Comparison of ENCODE assay signal across 1 cellular context in genomic region chr13:74134777-74135305, GRCh38.
TF ChIP-seq lines count a peak whose summit lies in the region.

No MANE protein-coding gene starts in this region.

TF ChIP-seq in GM12878, 131 proteins besides CTCF, POLR2A, EP300 and RAD21 (continued from another document):
- TF ChIP-seq E2F8 (IDR thresholded peaks at IDR 0.05; ENCODE audit: low read depth, partially characterized antibody) (no peak), TAF1 (IDR thresholded peaks at IDR 0.05; ENCODE audit: borderline replicate concordance, low read depth, low read length) (no peak), ZNF384 (IDR thresholded peaks at IDR 0.05; ENCODE audit: borderline replicate concordance, low read depth, low read length) (no peak), DPF2 (IDR thresholded peaks at IDR 0.05) (peak; percentile 66; the same call in 1 of the 2 replicates), HSF1 (IDR thresholded peaks at IDR 0.05; ENCODE audit: low read depth, low read length) (no peak), ZSCAN29 (IDR thresholded peaks at IDR 0.05) (no peak), SIN3A (IDR thresholded peaks at IDR 0.05; ENCODE audit: low read depth, low read length) (0 out of 2 replicates have a peak, but pooled peaks have one; percentile 8), SMARCA5 (IDR thresholded peaks at IDR 0.05) (no peak), YY1 (IDR thresholded peaks at IDR 0.05; ENCODE audit: low read depth, low read length) (0 out of 2 replicates have a peak, but pooled peaks have one; percentile 13), SUPT20H (IDR thresholded peaks at IDR 0.05; ENCODE audit: borderline replicate concordance, control insufficient read depth, low read depth, low read length) (no peak), EGR1 (IDR thresholded peaks at IDR 0.05; ENCODE audit: borderline replicate concordance in 1 of 2, low read depth in 2 of 2, low read length in 2 of 2) (peak in 1 of 2 experiments; percentile 50; a peak in 1 of 3 replicates), ZNF687 (IDR thresholded peaks at IDR 0.05) (peak; percentile 28; the same call in 1 of the 2 replicates), TARDBP (IDR thresholded peaks at IDR 0.05; ENCODE audit: borderline replicate concordance) (no peak), NKRF (conservative IDR thresholded peaks at IDR 0.05) (peak; percentile 68), RFX5 (IDR thresholded peaks at IDR 0.05; ENCODE audit: low read depth, low read length) (no peak), ZBTB11 (CRISPR knock-in tag; IDR thresholded peaks at IDR 0.05) (no peak), GATAD2B (conservative IDR thresholded peaks at IDR 0.05; ENCODE audit: low read depth) (peak; percentile 89), BCLAF1 (IDR thresholded peaks at IDR 0.05) (no peak; the same call in 1 of the 2 replicates), ZNF217 (IDR thresholded peaks at IDR 0.05) (0 out of 2 replicates have a peak, but pooled peaks have one; percentile 21), EZH2 (IDR thresholded peaks at IDR 0.05; ENCODE audit: borderline replicate concordance, control insufficient read depth, low read depth, low read length) (no peak), IKZF1 (conservative IDR thresholded peaks at IDR 0.05) (peak; percentile 73), LARP7 (IDR thresholded peaks at IDR 0.05) (0 out of 2 replicates have a peak, but pooled peaks have one; percentile 49), BHLHE40 (IDR thresholded peaks at IDR 0.05; ENCODE audit: borderline replicate concordance in 1 of 2, low read depth in 2 of 2, low read length in 1 of 2) (peak in 1 of 2 experiments; percentile 43; a peak in 1 of 4 replicates), IRF3 (IDR thresholded peaks at IDR 0.05) (no peak)
